8 cellular contexts compared by ENCODE assay signal in the genomic region with DNA sequence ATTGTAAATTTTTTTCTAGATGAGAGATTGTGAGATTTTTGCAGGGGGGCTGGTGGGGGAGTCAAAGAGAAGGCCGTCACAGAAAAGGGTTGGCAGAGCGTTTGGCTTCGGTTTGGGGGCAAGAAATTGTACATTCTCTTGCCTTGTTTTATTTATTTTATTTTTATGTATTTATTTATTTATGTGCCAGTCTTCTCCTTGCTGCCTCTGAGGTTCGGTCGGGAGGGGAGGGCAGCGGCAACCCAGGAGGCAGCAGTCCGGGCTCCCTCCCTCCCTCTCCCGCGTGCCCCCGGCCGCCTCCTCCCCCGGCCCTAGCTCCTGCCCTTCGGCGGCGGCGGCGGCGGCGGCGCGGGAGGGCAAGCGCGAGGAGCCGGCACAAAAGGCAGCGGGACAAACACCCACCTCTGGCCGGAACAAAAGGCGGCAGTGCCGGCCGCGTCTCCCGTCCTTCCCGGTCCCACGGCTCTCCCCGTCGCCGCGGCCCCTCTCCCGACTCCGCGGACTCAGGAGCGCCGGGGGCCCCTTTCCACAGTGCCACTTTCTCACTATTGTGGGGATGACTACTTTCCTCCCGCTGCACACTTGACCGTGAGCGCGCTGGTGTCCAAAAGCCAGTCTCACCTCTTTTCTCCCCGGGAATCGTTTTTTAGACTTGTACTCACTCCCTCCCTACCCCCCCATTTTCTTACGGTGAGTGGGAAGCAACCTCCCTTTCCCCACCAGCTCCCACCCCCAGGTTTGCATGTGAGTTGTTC. TPM values are rescaled to one million over a fixed set of nuclear protein-coding genes. Genes with fewer than 3 reads are reported as not detected.
A peak's percentile ranks its signal among the peaks of the same experiment; 100 is the strongest.
DNase-seq lines count a peak whose midpoint lies in the region; ATAC-seq and TF ChIP-seq lines count a peak whose summit lies in the region.

No MANE protein-coding gene starts in this region.

- H3K36me3 ChIP-seq in HUES6 (ENCODE audit: control insufficient read depth, insufficient read depth, low read length) = no peaks in the 10 kb centered on the region
- no peaks in the 10 kb centered on the region for H3K36me3 ChIP-seq in adipocyte (ENCODE audit: control insufficient read depth, insufficient read depth, low read length, severe bottlenecking)
- no peaks in the 10 kb centered on the region for H3K36me3 ChIP-seq in tibial artery

- CTCF ChIA-PET in CD4-positive, alpha-beta T cell (lab: Charles Lee) = no interaction called here

- H3K27me3 ChIP-seq in CD4-positive, alpha-beta T cell (ENCODE audit: control insufficient read depth, insufficient read depth, low read length) = peaks cover 85% of the 10 kb centered on the region
- H3K27me3 ChIP-seq in HUES6 (ENCODE audit: control insufficient read depth, insufficient read depth, low read length) = no peaks in the 10 kb centered on the region
- H3K27me3 ChIP-seq in adipocyte (replicated peaks; ENCODE audit: control insufficient read depth, insufficient read depth, low read length) = peaks cover 58% of the 10 kb centered on the region
- peaks cover 7 to 87% of the 10 kb centered on the region in 2 donors for H3K27me3 ChIP-seq in tibial artery

- no peak overlapping the region for H3K27ac ChIP-seq in CD4-positive, alpha-beta T cell (ENCODE audit: low read depth, low read length)
- H3K27ac ChIP-seq in HUES6 (ENCODE audit: low read depth, low read length) (peak overlapping the region; percentile 60; the same call in 1 of the 2 replicates), tibial artery (no peak overlapping the region)

- ATAC-seq in CD4-positive, alpha-beta T cell (ENCODE audit: poor library complexity) = no peak
- ATAC-seq in HG02763 (IDR thresholded peaks at IDR 0.05; ENCODE audit: unreplicated experiment) (no peak), GM21717 (IDR thresholded peaks at IDR 0.05; ENCODE audit: unreplicated experiment) (no peak)

- peak overlapping the region; percentile 90 for H3K4me3 Mint-ChIP-seq in CD4-positive, alpha-beta T cell

- TF ChIP-seq CTCF in CD4-positive, alpha-beta T cell (IDR thresholded peaks at IDR 0.05) = no peak
- TF ChIP-seq CTCF in tibial artery (IDR thresholded peaks at IDR 0.05) = no peak

- peaks cover 8% of the 10 kb centered on the region for H3K36me3 Mint-ChIP-seq in CD4-positive, alpha-beta T cell (ENCODE audit: low read depth)

- H3K4me1 ChIP-seq in HUES6 (ENCODE audit: control insufficient read depth, insufficient read depth, low read length) (peaks cover 11% of the 10 kb centered on the region; the same call in 1 of the 2 replicates), adipocyte (ENCODE audit: control insufficient read depth, insufficient read depth, low read length) (peaks cover 22% of the 10 kb centered on the region), tibial artery (peaks cover 0 to 77% (median 66%) of the 10 kb centered on the region in 4 donors)

- H3K9me3 Mint-ChIP-seq in CD4-positive, alpha-beta T cell = no peaks in the 10 kb centered on the region

- intact Hi-C loops in CD4-positive, alpha-beta T cell (cut with DNase I, micrococcal nuclease) = loop anchor here (5.0 to 10.0 kb wide), 4 partner anchors 290 to 1527 kb away; no protein-coding TSS in a partner anchor
- intact Hi-C loops in tibial artery (cut with DNase I; ENCODE audit: low total_unique reads) = no loop called here

- H3K9me3 ChIP-seq in CD4-positive, alpha-beta T cell (ENCODE audit: control insufficient read depth, low read length) = no peaks in the 10 kb centered on the region
- H3K9me3 ChIP-seq in HUES6 (ENCODE audit: control insufficient read depth, insufficient read depth, low read depth, low read length) (no peaks in the 10 kb centered on the region), adipocyte (ENCODE audit: control insufficient read depth, low read length) (no peaks in the 10 kb centered on the region), tibial artery (no peaks in the 10 kb centered on the region)

- peaks cover 58% of the 10 kb centered on the region for H3K4me1 Mint-ChIP-seq in CD4-positive, alpha-beta T cell (ENCODE audit: low read depth)

- no peak for DNase-seq in CD4-positive, alpha-beta T cell
- peak; percentile 64 for DNase-seq in adipocyte (ENCODE audit: low read depth)
- peak; percentile 84 for DNase-seq in left kidney (ENCODE audit: low read depth, low spot score)
- no peak for DNase-seq in tibial artery
- no peak for DNase-seq in stimulated activated CD4-positive, alpha-beta T cell treated with anti-CD3 and anti-CD28 coated beads, Interleukin-1b, Interleukin-23, amount 100 ng/mL, for 48 hours

- H3K9ac ChIP-seq in HUES6 (ENCODE audit: low read length) (peak overlapping the region; percentile 88), adipocyte (ENCODE audit: low read length) (no peak overlapping the region)

- H3K4me3 ChIP-seq in HUES6 (ENCODE audit: low read depth, low read length) (peak overlapping the region; percentile 88), adipocyte (ENCODE audit: low read length) (peak overlapping the region; percentile 59), tibial artery (peak overlapping the region; percentile 42 to 56)

- peak overlapping the region; percentile 58 for H3K27ac Mint-ChIP-seq in CD4-positive, alpha-beta T cell

- POLR2A ChIA-PET in CD4-positive, alpha-beta T cell (lab: Charles Lee) = no interaction called here

- H3K27me3 Mint-ChIP-seq in CD4-positive, alpha-beta T cell = peaks cover 77% of the 10 kb centered on the region

RNA-seq across cellular contexts. Expression of gene BCL11A, which starts 1.2 kb away (rescaled TPM):
- total RNA-seq in CD4-positive, alpha-beta T cell = 1 to 10 TPM; 2.3 to 3.3 TPM

Comparison
In these comparisons a context has a peak if more than half of its experiments do, and no peak if none do; other contexts are left out.
1. DNase-seq: peak in adipocyte (single experiment) and left kidney (single experiment); none in CD4-positive, alpha-beta T cell (0 of 10), tibial artery (0 of 2) and stimulated activated CD4-positive, alpha-beta T cell treated with anti-CD3 and anti-CD28 coated beads, Interleukin-1b, Interleukin-23, amount 100 ng/mL, for 48 hours (single experiment).
2. Peak in every context shown above with its lines, with median percentiles within 50 percentile points of each other: H3K4me3 ChIP-seq.